16 cellular contexts compared by ENCODE assay signal in genomic region chr10:110755781-110756180, GRCh38.
A peak's percentile ranks its signal among the peaks of the same experiment; 100 is the strongest.
DNase-seq lines count a peak whose midpoint lies in the region; ATAC-seq and TF ChIP-seq lines count a peak whose summit lies in the region.
"Had no signal": no experiment of that assay in that cellular context is flagged by ENCODE, and none has a peak within 500 bp of the region (broad histone marks: within the 10 kb centered on the region; RNA-seq: fewer than 3 reads in every experiment).

No MANE protein-coding gene starts in this region.

- DNase-seq in NCI-H82 (lab: John Stamatoyannopoulos, UW) (peak; percentile 18), NCI-H82 treated with DMSO at 0.1 percent for 48 hours (lab: John Stamatoyannopoulos, UW; ENCODE audit: unreplicated experiment) (no peak), heart right ventricle (no peak), prostate gland (ENCODE audit: low spot score) (no peak), SW 1271 (lab: John Stamatoyannopoulos, UW) (no peak), globus pallidus (ENCODE audit: low spot score) (no peak)
- DNase-seq: DMS153, EL, MM.1S, NCI-H1092, NCI-H1436 treated with DMSO at 0.1 percent for 48 hours, NCI-H2029, NCI-H526 treated with DMSO at 0.1 percent for 48 hours, SIG-M5 had no signal

- no peaks in the 10 kb centered on the region for H3K9me3 ChIP-seq in heart right ventricle
- H3K9me3 ChIP-seq in parathyroid adenoma (ENCODE audit: control insufficient read depth, low read length): no peaks in the 10 kb centered on the region
- H3K9me3 ChIP-seq in prostate gland: no peaks in the 10 kb centered on the region

- ATAC-seq in heart right ventricle: peak in 5 of 8 donors; percentile 35 to 70 (median 55)

- H3K27me3 ChIP-seq in heart right ventricle (no peaks in the 10 kb centered on the region), parathyroid adenoma (ENCODE audit: control insufficient read depth, insufficient read depth, low read length) (no peaks in the 10 kb centered on the region), prostate gland (replicated peaks; ENCODE audit: insufficient read depth) (no peaks in the 10 kb centered on the region)

- no peak overlapping the region for H3K4me2 ChIP-seq in parathyroid adenoma (ENCODE audit: low read length)

- no peaks in the 10 kb centered on the region for H3K79me2 ChIP-seq in parathyroid adenoma

- intact Hi-C loops in heart right ventricle (cut with DNase I) (no loop called here), prostate gland (cut with DNase I) (no loop called here)

- H3K4me3 ChIP-seq in heart right ventricle (no peak overlapping the region), parathyroid adenoma (ENCODE audit: low read depth, low read length) (no peak overlapping the region), prostate gland (no peak overlapping the region)
- H3K4me3 ChIP-seq: GM12878 had no signal

- H3K36me3 ChIP-seq in heart right ventricle (no peaks in the 10 kb centered on the region), parathyroid adenoma (ENCODE audit: control insufficient read depth, insufficient read depth, low read length) (no peaks in the 10 kb centered on the region), prostate gland (no peaks in the 10 kb centered on the region)

- no peak for TF ChIP-seq POLR2A in prostate gland (IDR thresholded peaks at IDR 0.05)

- TF ChIP-seq CTCF in heart right ventricle (IDR thresholded peaks at IDR 0.05) (no peak), parathyroid adenoma (IDR thresholded peaks at IDR 0.05) (no peak), prostate gland (IDR thresholded peaks at IDR 0.05) (no peak)

- no peak overlapping the region for H3K9ac ChIP-seq in parathyroid adenoma

- peaks cover 5 to 66% (median 54%) of the 10 kb centered on the region in 9 donors for H3K4me1 ChIP-seq in heart right ventricle
- H3K4me1 ChIP-seq in parathyroid adenoma: peaks cover 15% of the 10 kb centered on the region
- H3K4me1 ChIP-seq in prostate gland (replicated peaks): no peaks in the 10 kb centered on the region

- H3K27ac ChIP-seq in heart right ventricle (peak overlapping the region in 8 of 10 donors; percentile 11 to 92 (median 76)), parathyroid adenoma (peak overlapping the region; percentile 17), prostate gland (no peak overlapping the region)

- 42 to 52% methylated on average over 6 of the region's 6 CpGs for WGBS in heart right ventricle, 2 donors
- 71% methylated on average over 6 of the region's 6 CpGs for WGBS in prostate gland

- no peak overlapping the region for H2AFZ ChIP-seq in parathyroid adenoma

Comparison
In these comparisons a context has a peak if more than half of its experiments do, and no peak if none do; other contexts are left out.
1. H3K27ac ChIP-seq: peak in heart right ventricle (8 of 10) and parathyroid adenoma (single experiment); none in prostate gland (0 of 2).